10 cellular contexts compared by ENCODE assay signal in genomic region chr9:99019523-99020331, GRCh38.
DNase-seq lines count a peak whose midpoint lies in the region; ATAC-seq, FAIRE-seq and TF ChIP-seq lines count a peak whose summit lies in the region.
"Had no signal": no experiment of that assay in that cellular context is flagged by ENCODE, and none has a peak within 500 bp of the region (broad histone marks: within the 10 kb centered on the region; RNA-seq: fewer than 3 reads in every experiment).

No MANE protein-coding gene starts in this region.

- ATAC-seq in pancreas (peak in 3 of 4 donors; percentile 21 to 70 (median 57)), HG03469 (IDR thresholded peaks at IDR 0.05; ENCODE audit: unreplicated experiment) (no peak), HG03280 (IDR thresholded peaks at IDR 0.05; ENCODE audit: unreplicated experiment) (no peak)

- H3K4me1 ChIP-seq in SK-N-SH (ENCODE audit: control insufficient read depth in 1 of 2, insufficient read depth in 2 of 2, low read depth in 1 of 2, low read length in 1 of 2) (peaks cover 0 to 13% of the 10 kb centered on the region in 2 experiments; a peak in 1 of 4 replicates), fibroblast of lung (ENCODE audit: control insufficient read depth, extremely low read depth, insufficient read depth, low read length) (peaks cover 16% of the 10 kb centered on the region), pancreas (no peaks in the 10 kb centered on the region)

- no peak overlapping the region for H3K4me3 ChIP-seq in SK-N-SH (ENCODE audit: low read depth in 2 of 2, low read length in 1 of 2)
- H3K4me3 ChIP-seq in fibroblast of lung (replicated peaks in 1 of 4; ENCODE audit: control extremely low read depth in 1 of 4, insufficient read depth in 1 of 4, low read depth in 3 of 4, low read length in 4 of 4): no peak overlapping the region
- H3K4me3 ChIP-seq in pancreas: no peak overlapping the region
- H3K4me3 ChIP-seq in H7 (ENCODE audit: insufficient read depth, low read depth, low read length): no peak overlapping the region

- no peaks in the 10 kb centered on the region for H3K27me3 ChIP-seq in SK-N-SH (ENCODE audit: insufficient read depth)
- no peaks in the 10 kb centered on the region for H3K27me3 ChIP-seq in fibroblast of lung (ENCODE audit: control insufficient read depth, insufficient read depth, low read length)
- no peaks in the 10 kb centered on the region for H3K27me3 ChIP-seq in pancreas
- H3K27me3 ChIP-seq in H7 (ENCODE audit: control insufficient read depth, insufficient read depth, low read length): no peaks in the 10 kb centered on the region

- no peak for TF ChIP-seq CTCF in SK-N-SH (IDR thresholded peaks at IDR 0.05)
- no peak for TF ChIP-seq CTCF in fibroblast of lung (conservative IDR thresholded peaks at IDR 0.05 in 1 of 2, IDR thresholded peaks at IDR 0.05 in 1 of 2; ENCODE audit: low read depth in 1 of 2, low read length in 2 of 2)
- no peak for TF ChIP-seq CTCF in pancreas (IDR thresholded peaks at IDR 0.05)

- FAIRE-seq in pancreas (lab: Jason Lieb, UNC): no peak

- H3K36me3 ChIP-seq in SK-N-SH (replicated peaks in 1 of 2; ENCODE audit: control insufficient read depth in 1 of 2, insufficient read depth in 2 of 2, low read length in 1 of 2) (no peaks in the 10 kb centered on the region), fibroblast of lung (ENCODE audit: control insufficient read depth, insufficient read depth, low read length) (no peaks in the 10 kb centered on the region), pancreas (no peaks in the 10 kb centered on the region), H7 (replicated peaks; ENCODE audit: control insufficient read depth, insufficient read depth, low read length) (no peaks in the 10 kb centered on the region)

- peak overlapping the region; percentile 54 for H3K9ac ChIP-seq in SK-N-SH
- peak overlapping the region; percentile 37 for H3K9ac ChIP-seq in fibroblast of lung (ENCODE audit: insufficient read depth, low read length)

- H4K20me1 ChIP-seq in SK-N-SH (ENCODE audit: insufficient read depth) (no peaks in the 10 kb centered on the region), fibroblast of lung (ENCODE audit: control insufficient read depth, extremely low read depth, insufficient read depth, low read length) (no peaks in the 10 kb centered on the region)

- intact Hi-C loops in pancreas (cut with DNase I): no loop called here
- intact Hi-C loops in posterior vena cava (cut with DNase I): no loop called here

- 36% methylated on average over 3 of the region's 3 CpGs for WGBS in SK-N-SH (ENCODE audit: low lambda C conversion rate)
- 88 to 92% methylated on average over 3 of the region's 3 CpGs for WGBS in pancreas, 2 donors

- DNase-seq in EH (ENCODE audit: low read depth): peak; percentile 98
- no peak for DNase-seq in SK-N-SH
- DNase-seq in fibroblast of lung (ENCODE audit: low read depth in 2 of 2): peak; percentile 98
- no peak for DNase-seq in pancreas
- DNase-seq in H7: no peak
- no peak for DNase-seq in posterior vena cava (ENCODE audit: low spot score)
- DNase-seq: DMS53 had no signal

- peak overlapping the region in 1 of 2 experiments; percentile 91; a peak in 2 of 4 replicates for H3K27ac ChIP-seq in SK-N-SH (ENCODE audit: low read depth in 2 of 2, low read length in 1 of 2)
- H3K27ac ChIP-seq in fibroblast of lung (ENCODE audit: insufficient read depth, low read length): peak overlapping the region; percentile 94
- H3K27ac ChIP-seq in pancreas: no peak overlapping the region
- H3K27ac ChIP-seq: HL-60 had no signal

- H3K4me2 ChIP-seq in SK-N-SH (0 out of 2 replicates have a peak overlapping the region, but pooled peaks have one; percentile 32), fibroblast of lung (ENCODE audit: extremely low read depth, insufficient read depth, low read length) (peak overlapping the region; percentile 46)

- CTCF ChIA-PET in SK-N-SH (lab: Yijun Ruan, JAX): no interaction called here

- H2AFZ ChIP-seq in SK-N-SH (ENCODE audit: low read depth) (no peak overlapping the region), fibroblast of lung (ENCODE audit: low read length) (no peak overlapping the region)

- TF ChIP-seq RAD21 in SK-N-SH (IDR thresholded peaks at IDR 0.05; ENCODE audit: low read length): no peak

- POLR2A ChIA-PET in SK-N-SH (lab: Yijun Ruan, JAX): no interaction called here

- peak in 1 of 2 experiments; percentile 85; a peak in 1 of 4 replicates for TF ChIP-seq EP300 in SK-N-SH (IDR thresholded peaks at IDR 0.05; ENCODE audit: borderline replicate concordance in 1 of 2, low read depth in 1 of 2, low read length in 1 of 2)

- peaks cover 20% of the 10 kb centered on the region for H3F3A ChIP-seq in SK-N-SH (replicated peaks; ENCODE audit: insufficient read depth)

- H3K9me3 ChIP-seq in SK-N-SH (no peaks in the 10 kb centered on the region), fibroblast of lung (ENCODE audit: control insufficient read depth, insufficient read depth, low read depth, low read length) (no peaks in the 10 kb centered on the region), pancreas (no peaks in the 10 kb centered on the region)

- H3K79me2 ChIP-seq in SK-N-SH (ENCODE audit: insufficient read depth) (no peaks in the 10 kb centered on the region), fibroblast of lung (ENCODE audit: control insufficient read depth, insufficient read depth, low read length) (no peaks in the 10 kb centered on the region)

- H3K9me2 ChIP-seq in SK-N-SH: no peaks in the 10 kb centered on the region

TF ChIP-seq in SK-N-SH, 30 proteins besides CTCF, POLR2A, EP300 and RAD21:
- TF ChIP-seq RFX5 (IDR thresholded peaks at IDR 0.05; ENCODE audit: low read length) (no peak), TCF12 (IDR thresholded peaks at IDR 0.05) (peak; percentile 84), MEF2A (IDR thresholded peaks at IDR 0.05; ENCODE audit: borderline replicate concordance, low read depth) (peak; percentile 22; the same call in 1 of the 2 replicates), PBX3 (IDR thresholded peaks at IDR 0.05) (peak; percentile 59), POLR2AphosphoS5 (IDR thresholded peaks at IDR 0.05; ENCODE audit: low read depth, low read length) (0 out of 2 replicates have a peak, but pooled peaks have one; percentile 13), TEAD4 (IDR thresholded peaks at IDR 0.05; ENCODE audit: borderline replicate concordance, insufficient read depth) (peak; percentile 68; the same call in 1 of the 2 replicates), JUND (IDR thresholded peaks at IDR 0.05) (peak; percentile 93), NFIC (IDR thresholded peaks at IDR 0.05; ENCODE audit: borderline replicate concordance) (peak; percentile 67), FOSL2 (IDR thresholded peaks at IDR 0.05; ENCODE audit: borderline replicate concordance, low read depth) (peak; percentile 76; the same call in 1 of the 2 replicates), USF1 (IDR thresholded peaks at IDR 0.05; ENCODE audit: borderline replicate concordance, low read depth) (no peak), RXRA (IDR thresholded peaks at IDR 0.05; ENCODE audit: borderline replicate concordance, low read depth) (peak; percentile 19; the same call in 1 of the 2 replicates), REST (IDR thresholded peaks at IDR 0.05; ENCODE audit: low read depth, low read length) (no peak)
TF ChIP-seq in SK-N-SH: peak in this region for 9.

Comparison
In these comparisons a context has a peak if more than half of its experiments do, and no peak if none do; other contexts are left out.
1. DNase-seq: peak in EH (single experiment) and fibroblast of lung (2 of 2); none in SK-N-SH (single experiment), pancreas (0 of 6), H7 (single experiment) and posterior vena cava (single experiment).
2. ATAC-seq: peak in pancreas (3 of 4); none in HG03469 (single experiment) and HG03280 (single experiment).